In genomic region chr15:29104566-29104880, GRCh38 we compare ENCODE assay signal across 19 cellular contexts.
"Had no signal": no experiment of that assay in that cellular context is flagged by ENCODE, and none has a peak within 500 bp of the region (broad histone marks: within the 10 kb centered on the region; RNA-seq: fewer than 3 reads in every experiment).

No MANE protein-coding gene starts in this region.

- H3K9me3 Mint-ChIP-seq: activated CD8-positive, alpha-beta T cell treated with anti-CD3 and anti-CD28 coated beads for 36 hours; dendritic cell treated with granulocyte-macrophage colony-stimulating factor and Interleukin-4, amounts not matched to agents 40 ng/mL and 50 ng/mL, for 4 days; immature natural killer cell; naive B cell had no signal

- H3K79me2 ChIP-seq: hepatocyte had no signal

- H2AFZ ChIP-seq: hepatocyte had no signal

- H3K27me3 Mint-ChIP-seq: activated CD8-positive, alpha-beta memory T cell treated with anti-CD3 and anti-CD28 coated beads, Interleukin-2, amount 10 ng/mL, durations not matched to agents 7 days and 5 days; activated CD8-positive, alpha-beta T cell treated with anti-CD3 and anti-CD28 coated beads for 36 hours; T-helper 17 cell had no signal

- H3K4me3 ChIP-seq: hepatocyte, lower lobe of right lung, prostate gland had no signal

- H3K4me3 Mint-ChIP-seq: activated CD8-positive, alpha-beta memory T cell treated with anti-CD3 and anti-CD28 coated beads, Interleukin-2, amount 10 ng/mL, durations not matched to agents 7 days and 5 days; dendritic cell treated with granulocyte-macrophage colony-stimulating factor and Interleukin-4, amounts not matched to agents 40 ng/mL and 50 ng/mL, for 4 days; naive B cell; T-helper 17 cell had no signal

- H3K4me1 ChIP-seq: prostate gland, upper lobe of right lung had no signal

- H3K36me3 Mint-ChIP-seq: activated CD8-positive, alpha-beta memory T cell treated with anti-CD3 and anti-CD28 coated beads, Interleukin-2, amount 10 ng/mL, durations not matched to agents 7 days and 5 days; naive B cell had no signal

- H3K27me3 ChIP-seq: hepatocyte, upper lobe of right lung had no signal

- H3K9me3 ChIP-seq: lower lobe of right lung, prostate gland, upper lobe of right lung had no signal

- DNase-seq: activated CD4-positive, alpha-beta T cell treated with anti-CD3 and anti-CD28 coated beads for 48 hours; activated CD8-positive, alpha-beta memory T cell treated with anti-CD3 and anti-CD28 coated beads, Interleukin-2, amount 10 ng/mL, durations not matched to agents 7 days and 5 days; activated CD8-positive, alpha-beta T cell treated with anti-CD3 and anti-CD28 coated beads for 36 hours; activated effector memory CD4-positive, alpha-beta T cell treated with anti-CD3 and anti-CD28 coated beads, Interleukin-2, amount 50 U/mL, for 16 hours; activated naive CD4-positive, alpha-beta T cell treated with anti-CD3 and anti-CD28 coated beads, Interleukin-2, amount 50 U/mL, for 16 hours; activated T-cell treated with anti-CD3 and anti-CD28 coated beads for 4 hours; effector CD8-positive, alpha-beta T cell; foreskin melanocyte; immature natural killer cell; naive B cell; stimulated activated CD4-positive, alpha-beta T cell treated with anti-CD3 and anti-CD28 coated beads, Interleukin-4, amount 100 ng/mL, for 4 hours; stimulated activated naive CD8-positive, alpha-beta T cell treated with anti-CD3 and anti-CD28 coated beads, Interleukin-15, Interleukin-2, amounts not matched to agents 100 U/mL and 50 U/mL, for 24 hours; SW 1271; T-helper 17 cell; upper lobe of right lung had no signal

- H3K4me1 Mint-ChIP-seq: naive B cell had no signal

- H3K36me3 ChIP-seq: lower lobe of right lung, prostate gland, upper lobe of right lung had no signal

- H3K27ac ChIP-seq: hepatocyte, lower lobe of right lung, prostate gland, upper lobe of right lung had no signal

- H3K27ac Mint-ChIP-seq: activated CD8-positive, alpha-beta T cell treated with anti-CD3 and anti-CD28 coated beads for 36 hours; dendritic cell treated with granulocyte-macrophage colony-stimulating factor and Interleukin-4, amounts not matched to agents 40 ng/mL and 50 ng/mL, for 4 days; naive B cell; T-helper 17 cell had no signal
